In genomic region chr17:73580311-73580710, GRCh38 we compare ENCODE assay signal across 8 cellular contexts.
"Had no signal": no experiment of that assay in that cellular context is flagged by ENCODE, and none has a peak within 500 bp of the region (broad histone marks: within the 10 kb centered on the region; RNA-seq: fewer than 3 reads in every experiment).

No MANE protein-coding gene starts in this region.

- H3K9me3 ChIP-seq: HAP-1 had no signal

- H3K4me2 ChIP-seq: GM23338 had no signal

- H2AFZ ChIP-seq: GM23338 had no signal

- H3K4me3 ChIP-seq: GM23338, HAP-1, K562 had no signal

- DNase-seq: H7, HFFc6, IMR-90 had no signal

- FAIRE-seq: HTR-8/SVneo, K562 had no signal

- H3K4me1 ChIP-seq: HAP-1 had no signal

- ATAC-seq: GM23338, HCT116, K562 had no signal

- H3K36me3 ChIP-seq: HAP-1 had no signal
